In the genomic region with DNA sequence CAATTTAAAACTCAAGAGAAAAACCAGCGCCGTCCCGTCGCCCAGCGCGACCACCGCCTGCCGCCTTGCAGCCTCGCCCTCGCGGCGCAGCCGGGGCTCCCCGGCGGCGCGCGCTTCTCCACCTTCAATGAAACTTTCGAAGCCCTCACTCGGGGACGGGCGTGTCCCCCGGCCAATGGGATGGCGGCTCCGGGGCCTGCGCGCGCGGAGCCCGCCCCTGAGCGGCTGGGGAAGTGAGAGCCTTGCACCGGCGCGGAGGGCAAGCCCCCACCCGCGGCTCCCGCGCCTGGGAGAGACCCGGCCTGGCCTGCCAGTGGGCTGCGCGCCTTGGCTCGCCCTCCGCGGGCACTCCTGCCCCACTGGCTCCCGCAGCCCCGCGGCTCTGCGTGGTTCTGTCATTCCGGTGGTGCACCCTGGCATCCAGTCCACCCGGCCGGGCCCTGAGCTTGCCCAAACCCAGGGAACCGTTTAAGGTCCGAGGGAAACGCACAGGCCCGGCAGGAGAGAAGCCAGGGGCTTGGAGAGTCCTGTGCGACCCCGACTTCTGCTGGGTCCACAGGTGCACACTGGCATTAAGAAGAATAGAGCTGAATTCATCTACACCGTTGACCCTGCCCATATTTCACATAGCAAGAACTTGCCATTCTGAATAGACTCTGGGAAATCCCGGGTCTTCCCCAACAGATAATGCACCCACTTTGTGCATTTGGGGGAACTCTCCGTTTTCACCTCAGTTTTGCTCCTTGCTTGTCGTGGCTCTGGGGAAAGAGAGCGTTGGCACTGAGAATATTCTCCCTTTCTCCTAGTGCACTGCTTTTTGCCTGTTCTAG, we compare ENCODE assay signal across 8 cellular contexts. TPM values are rescaled to one million over a fixed set of nuclear protein-coding genes. Genes with fewer than 3 reads are reported as not detected.
DNase-seq lines count a peak whose midpoint lies in the region; ATAC-seq and TF ChIP-seq lines count a peak whose summit lies in the region.

PIEZO2 (minus strand) TSS at position 129 of the 830 bp plus-strand sequence. CDS start 981 bp downstream, outside the sequence.

- H3K4me1 ChIP-seq in mucosa of rectum (ENCODE audit: control insufficient read depth in 2 of 2, insufficient read depth in 2 of 2, low read length in 2 of 2) = no peaks in the 10 kb centered on the region
- peaks cover 0 to 15% of the 10 kb centered on the region in 2 donors for H3K4me1 ChIP-seq in uterus

- peak; percentile 14 for DNase-seq in ELR (ENCODE audit: low read depth)
- peak; percentile 53 for DNase-seq in NCI-H2171 treated with DMSO at 0.1 percent for 48 hours (lab: John Stamatoyannopoulos, UW)
- DNase-seq in epidermal melanocyte (ENCODE audit: insufficient read length, low spot score) = peak; percentile 68
- peak in 1 of 2 donors; percentile 31 for DNase-seq in uterus
- DNase-seq in NCI-H446 treated with DMSO at 0.1 percent for 48 hours (lab: John Stamatoyannopoulos, UW) = no peak
- no peak for DNase-seq in NCI-H2107 treated with DMSO at 0.1 percent for 48 hours (lab: John Stamatoyannopoulos, UW; ENCODE audit: unreplicated experiment)

- intact Hi-C loops in uterus (cut with DNase I; ENCODE audit: low total_unique reads) = no loop called here

- peak in 1 of 2 donors; percentile 32 for TF ChIP-seq POLR2A in uterus (IDR thresholded peaks at IDR 0.05)

- H3K9me3 ChIP-seq in mucosa of rectum (ENCODE audit: control insufficient read depth in 2 of 2, low read length in 2 of 2) (no peaks in the 10 kb centered on the region), uterus (no peaks in the 10 kb centered on the region)

- peak within 1 kb of the TSS; percentile 37 to 39 for H3K4me3 ChIP-seq in mucosa of rectum (ENCODE audit: low read length in 2 of 2)
- H3K4me3 ChIP-seq in uterus = peak within 1 kb of the TSS; percentile 8 to 21

- no peak for TF ChIP-seq CTCF in uterus (IDR thresholded peaks at IDR 0.05)

- H3K27me3 ChIP-seq in mucosa of rectum (ENCODE audit: control insufficient read depth in 2 of 2, insufficient read depth in 2 of 2, low read length in 2 of 2) = peaks cover 2 to 7% of the 10 kb centered on the region in 2 donors
- H3K27me3 ChIP-seq in uterus = peaks cover 0 to 4% of the 10 kb centered on the region in 2 donors

- H3K9ac ChIP-seq in mucosa of rectum (ENCODE audit: low read depth in 1 of 2, low read length in 2 of 2) = no peak within 1 kb of the TSS

- H3K27ac ChIP-seq in mucosa of rectum (ENCODE audit: low read depth in 2 of 2, low read length in 2 of 2) (no peak within 1 kb of the TSS), uterus (no peak within 1 kb of the TSS)

- no peaks in the 10 kb centered on the region for H3K36me3 ChIP-seq in mucosa of rectum (ENCODE audit: control insufficient read depth in 2 of 2, insufficient read depth in 2 of 2, low read length in 2 of 2)
- H3K36me3 ChIP-seq in uterus = no peaks in the 10 kb centered on the region

- peak; percentile 69 for ATAC-seq in GM21515 (IDR thresholded peaks at IDR 0.05; ENCODE audit: unreplicated experiment)

RNA-seq across cellular contexts. Expression of gene PIEZO2, which starts in this region (rescaled TPM):
- total RNA-seq in uterus = 10 to 100 TPM in 1 of 4 donors, 1 to 10 TPM in 3; 1.8 to 42.8 (median 5.6) TPM

Comparison
In these comparisons a context has a peak if more than half of its experiments do, and no peak if none do; other contexts are left out.
1. DNase-seq: peak in ELR (single experiment), NCI-H2171 treated with DMSO at 0.1 percent for 48 hours (single experiment) and epidermal melanocyte (single experiment); none in NCI-H446 treated with DMSO at 0.1 percent for 48 hours (single experiment) and NCI-H2107 treated with DMSO at 0.1 percent for 48 hours (single experiment).